In the genomic region with DNA sequence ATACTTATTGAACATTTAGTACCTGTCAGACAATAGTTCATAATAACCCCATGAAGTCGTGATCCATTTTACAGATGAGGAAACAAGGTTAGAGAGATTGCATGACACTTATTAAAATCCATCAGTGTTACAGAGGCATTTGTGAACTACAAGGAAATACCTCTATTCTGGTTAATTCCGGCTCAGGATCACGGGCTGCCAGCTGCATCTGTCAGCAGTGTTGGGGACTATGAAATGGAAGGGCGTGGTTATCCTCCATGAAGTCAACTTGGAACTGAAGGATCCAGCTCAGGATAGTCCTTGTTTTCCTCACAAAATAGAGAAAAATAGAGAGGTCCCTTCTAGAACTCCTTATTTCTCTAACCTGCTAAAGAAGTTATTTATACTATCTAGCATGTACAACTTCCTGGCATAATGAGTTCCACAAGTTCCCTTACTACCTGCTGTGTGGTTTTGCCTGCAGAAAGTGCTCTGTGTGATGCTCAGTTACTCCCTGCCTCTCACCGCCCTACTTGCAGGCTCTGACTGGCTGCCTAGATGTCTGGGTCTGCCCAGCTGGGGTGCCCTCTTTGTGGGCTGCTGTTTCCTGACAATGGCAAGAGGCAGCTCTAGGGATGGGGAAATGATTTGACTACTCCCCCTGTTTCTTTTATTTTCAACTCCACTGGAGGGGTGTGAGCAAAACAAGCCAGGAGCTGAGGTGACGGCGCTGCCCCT, we compare ENCODE assay signal across 16 cellular contexts. TPM values are rescaled to one million over a fixed set of nuclear protein-coding genes. Genes with fewer than 3 reads are reported as not detected.
A peak's percentile ranks its signal among the peaks of the same experiment; 100 is the strongest.
DNase-seq lines count a peak whose midpoint lies in the region; ATAC-seq, FAIRE-seq and TF ChIP-seq lines count a peak whose summit lies in the region.
"Had no signal": no experiment of that assay in that cellular context is flagged by ENCODE, and none has a peak within 500 bp of the region (broad histone marks: within the 10 kb centered on the region; RNA-seq: fewer than 3 reads in every experiment).

No MANE protein-coding gene starts in this region.

- H2AFZ ChIP-seq in Loucy (ENCODE audit: low read length) = no peak overlapping the region

- DNase-seq in NCI-H82 (lab: John Stamatoyannopoulos, UW) (peak; percentile 14), NCI-H82 treated with DMSO at 0.1 percent for 48 hours (lab: John Stamatoyannopoulos, UW; ENCODE audit: unreplicated experiment) (no peak), endodermal cell (peak; percentile 57), small intestine (peak; percentile 32), NCI-H446 (lab: John Stamatoyannopoulos, UW) (no peak), MG63 (no peak)
- DNase-seq: 8988T, EL, H9, NCI-H1105, NCI-H187, NCI-H524 treated with DMSO at 0.1 percent for 48 hours, T-helper 1 cell had no signal

- FAIRE-seq in small intestine (lab: Jason Lieb, UNC) = no peak

- H3K4me1 ChIP-seq in Loucy (ENCODE audit: insufficient read depth, low read length, poor library complexity, severe bottlenecking) (peaks cover 17% of the 10 kb centered on the region), endodermal cell (ENCODE audit: control insufficient read depth, insufficient read depth, low read length) (peaks cover 21% of the 10 kb centered on the region), small intestine (ENCODE audit: control insufficient read depth in 2 of 2, insufficient read depth in 1 of 2, low read depth in 1 of 2, low read length in 1 of 2) (peaks cover 3% of the 10 kb centered on the region in 2 donors)

- no peak overlapping the region for H3K27ac Mint-ChIP-seq in endodermal cell
- H3K27ac Mint-ChIP-seq: H9, IgD-negative memory B cell had no signal

- ATAC-seq in GM21619 (IDR thresholded peaks at IDR 0.05; ENCODE audit: unreplicated experiment) = no peak

- no peaks in the 10 kb centered on the region for H3K79me2 ChIP-seq in Loucy (ENCODE audit: insufficient read depth, low read length)

- H3K27ac ChIP-seq in endodermal cell (ENCODE audit: low read depth, low read length) (no peak overlapping the region), small intestine (ENCODE audit: low read depth in 1 of 2, low read length in 1 of 2) (no peak overlapping the region)

- H3K36me3 ChIP-seq in Loucy (ENCODE audit: insufficient read depth, low read length) (no peaks in the 10 kb centered on the region), endodermal cell (ENCODE audit: control insufficient read depth, insufficient read depth, low read length) (no peaks in the 10 kb centered on the region), small intestine (ENCODE audit: control insufficient read depth in 2 of 2, insufficient read depth in 2 of 2, low read length in 2 of 2) (no peaks in the 10 kb centered on the region), MG63 (no peaks in the 10 kb centered on the region)

- peaks cover 27% of the 10 kb centered on the region for H3K4me1 Mint-ChIP-seq in endodermal cell

- H3K9me2 ChIP-seq in Loucy (replicated peaks; ENCODE audit: low read depth, low read length) = no peaks in the 10 kb centered on the region

- peaks cover 6% of the 10 kb centered on the region for H3F3A ChIP-seq in Loucy (ENCODE audit: low read depth)

- H4K20me1 ChIP-seq in Loucy (ENCODE audit: insufficient read depth, low read length, poor library complexity, severe bottlenecking) = no peaks in the 10 kb centered on the region

- no peaks in the 10 kb centered on the region for H3K36me3 Mint-ChIP-seq in endodermal cell (ENCODE audit: low read depth)

- no peak overlapping the region for H3K4me3 ChIP-seq in Loucy (ENCODE audit: low read length, poor library complexity, severe bottlenecking)
- no peak overlapping the region for H3K4me3 ChIP-seq in endodermal cell (ENCODE audit: low read length)
- no peak overlapping the region for H3K4me3 ChIP-seq in small intestine (ENCODE audit: low read depth in 1 of 2, low read length in 2 of 2)
- no peak overlapping the region for H3K4me3 ChIP-seq in MG63

- H3K9me3 ChIP-seq in Loucy (ENCODE audit: insufficient read depth, low read depth, low read length) (no peaks in the 10 kb centered on the region), endodermal cell (ENCODE audit: control insufficient read depth, low read length) (no peaks in the 10 kb centered on the region), small intestine (ENCODE audit: control insufficient read depth, low read depth) (no peaks in the 10 kb centered on the region), MG63 (no peaks in the 10 kb centered on the region)

- peak overlapping the region; percentile 19 for H3K4me2 ChIP-seq in Loucy (ENCODE audit: low read depth, low read length, poor library complexity, severe bottlenecking)

- 80 to 88% methylated on average over 6 to 7 of the region's 7 CpGs for WGBS in endodermal cell (ENCODE audit: insufficient coverage in 1 of 2, insufficient read length in 1 of 2), 2 experiments
- 59 to 76% (median 72%) methylated on average over 7 of the region's 7 CpGs for WGBS in small intestine, 3 donors

- TF ChIP-seq CTCF in Loucy (conservative IDR thresholded peaks at IDR 0.05; ENCODE audit: low read length) (no peak), endodermal cell (conservative IDR thresholded peaks at IDR 0.05) (no peak)

- no peak overlapping the region for H3K4me3 Mint-ChIP-seq in endodermal cell
- H3K4me3 Mint-ChIP-seq: H9, IgD-negative memory B cell had no signal

- H3K27me3 ChIP-seq in Loucy (ENCODE audit: insufficient read depth, low read length, poor library complexity, severe bottlenecking) (no peaks in the 10 kb centered on the region), endodermal cell (ENCODE audit: control insufficient read depth, insufficient read depth, low read length, poor library complexity, severe bottlenecking) (no peaks in the 10 kb centered on the region), small intestine (ENCODE audit: control insufficient read depth in 2 of 2, insufficient read depth in 2 of 2, low read length in 2 of 2) (no peaks in the 10 kb centered on the region), MG63 (no peaks in the 10 kb centered on the region)

- H3K9me3 Mint-ChIP-seq in endodermal cell = no peaks in the 10 kb centered on the region
- H3K9me3 Mint-ChIP-seq: H9, IgD-negative memory B cell had no signal

- H3K27me3 Mint-ChIP-seq in endodermal cell (ENCODE audit: insufficient read depth) = peaks cover 4% of the 10 kb centered on the region
- H3K27me3 Mint-ChIP-seq: IgD-negative memory B cell had no signal

- no peak overlapping the region for H3K9ac ChIP-seq in Loucy (ENCODE audit: low read depth, low read length, poor library complexity, severe bottlenecking)
- no peak overlapping the region for H3K9ac ChIP-seq in endodermal cell (ENCODE audit: extremely low read depth, low read length, poor library complexity, severe bottlenecking)

RNA-seq across cellular contexts. Expression of a gene that starts 36.8 kb away (rescaled TPM):
- total RNA-seq in endodermal cell = 1 to 10 TPM; 1.6 to 1.9 TPM
- polyA plus RNA-seq in endodermal cell (2013, experiment 1 of 2) = 10.2 TPM
- polyA plus RNA-seq in endodermal cell (2013, experiment 2 of 2) = 9.9 TPM
- 1 to 10 TPM in 2 of 3 donors, under 1 TPM in 1; 0.22 to 1.4 (median 1.1) TPM for polyA plus RNA-seq in small intestine
- 0.16 and 0.52 TPM in 2 replicates for total RNA-seq in MG63 (2014; rRNA removed; shearing (Covaris generic); ENCODE audit: low replicate concordance)

Comparison
In these comparisons a context has a peak if more than half of its experiments do, and no peak if none do; other contexts are left out.
1. DNase-seq: peak in NCI-H82 (single experiment), endodermal cell (single experiment) and small intestine (single experiment); none in NCI-H82 treated with DMSO at 0.1 percent for 48 hours (single experiment), NCI-H446 (0 of 2) and MG63 (single experiment).